Comparison of ENCODE assay signal across 10 cellular contexts in the genomic region with DNA sequence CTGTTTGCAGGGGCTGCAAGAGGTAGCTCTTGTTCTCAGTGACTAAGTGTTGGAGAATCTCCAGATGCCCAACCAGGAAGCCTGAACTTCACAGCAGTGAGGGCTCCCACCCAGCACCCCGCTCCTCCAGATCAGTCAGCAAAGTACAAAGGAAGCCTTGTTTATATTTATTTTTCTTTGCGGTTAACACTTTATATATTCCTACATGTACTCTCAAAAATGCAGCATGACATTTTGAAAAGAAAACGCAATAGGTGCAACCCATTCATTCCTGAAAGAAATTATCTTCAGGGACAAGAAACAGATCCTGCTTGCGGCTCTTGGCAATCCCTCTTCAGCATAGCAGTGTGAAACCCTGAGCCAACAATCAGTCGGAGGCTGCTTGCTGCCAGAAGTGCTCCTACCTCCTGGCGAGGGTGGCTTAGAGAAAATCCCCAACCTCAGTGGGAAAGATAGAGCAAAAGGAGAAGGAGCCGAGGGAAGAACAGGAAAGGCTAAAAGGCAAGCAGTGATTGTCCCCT.
A peak's percentile ranks its signal among the peaks of the same experiment; 100 is the strongest.
DNase-seq lines count a peak whose midpoint lies in the region; ATAC-seq, FAIRE-seq and TF ChIP-seq lines count a peak whose summit lies in the region.
"Had no signal": no experiment of that assay in that cellular context is flagged by ENCODE, and none has a peak within 500 bp of the region (broad histone marks: within the 10 kb centered on the region; RNA-seq: fewer than 3 reads in every experiment).

No MANE protein-coding gene starts in this region.

- ATAC-seq in Right ventricle myocardium superior (ENCODE audit: poor library complexity) (peak; percentile 76), left lung (peak; percentile 65), HG03139 (IDR thresholded peaks at IDR 0.05; ENCODE audit: unreplicated experiment) (no peak), GM18867 (IDR thresholded peaks at IDR 0.05; ENCODE audit: unreplicated experiment) (no peak)

- H3K9me3 ChIP-seq in right atrium auricular region, result no peaks in the 10 kb centered on the region
- H3K9me3 ChIP-seq in breast epithelium, result no peaks in the 10 kb centered on the region
- H3K9me3 ChIP-seq in left lung, result no peaks in the 10 kb centered on the region

- H3K4me1 ChIP-seq in right atrium auricular region (peaks cover 0 to 12% of the 10 kb centered on the region in 2 donors), breast epithelium (peaks cover 0 to 25% of the 10 kb centered on the region in 2 donors), left lung (peaks cover 5% of the 10 kb centered on the region in 2 donors)

- no peak for TF ChIP-seq POLR2A in breast epithelium (IDR thresholded peaks at IDR 0.05)

- FAIRE-seq in urothelium cell line (lab: Jason Lieb, UNC), result no peak

- no peak for TF ChIP-seq CTCF in right atrium auricular region (IDR thresholded peaks at IDR 0.05)
- no peak for TF ChIP-seq CTCF in breast epithelium (IDR thresholded peaks at IDR 0.05)
- no peak for TF ChIP-seq CTCF in left lung (IDR thresholded peaks at IDR 0.05)

- intact Hi-C loops in Right ventricle myocardium superior (cut with DNase I) (loop anchor here (10.0 kb wide), 1 partner anchor 68 kb away; a partner anchor contains a TSS), breast epithelium (cut with DNase I; ENCODE audit: low total_unique reads) (no loop called here), left lung (cut with DNase I) (no loop called here)

- H3K27me3 ChIP-seq in right atrium auricular region (no peaks in the 10 kb centered on the region), breast epithelium (no peaks in the 10 kb centered on the region), left lung (no peaks in the 10 kb centered on the region)

- H3K4me3 ChIP-seq in right atrium auricular region (no peak overlapping the region), breast epithelium (no peak overlapping the region), left lung (no peak overlapping the region)

- no peaks in the 10 kb centered on the region for H3K36me3 ChIP-seq in right atrium auricular region
- H3K36me3 ChIP-seq in breast epithelium, result no peaks in the 10 kb centered on the region
- no peaks in the 10 kb centered on the region for H3K36me3 ChIP-seq in left lung

- H3K27ac ChIP-seq in right atrium auricular region, result no peak overlapping the region
- H3K27ac ChIP-seq in breast epithelium, result peak overlapping the region; percentile 72 to 86
- no peak overlapping the region for H3K27ac ChIP-seq in left lung

- no peak for DNase-seq in Right ventricle myocardium superior
- DNase-seq in right atrium auricular region (ENCODE audit: low spot score), result no peak
- peak in 1 of 2 donors; percentile 65 for DNase-seq in breast epithelium (ENCODE audit: low spot score in 2 of 2)
- no peak for DNase-seq in left lung
- DNase-seq in urothelium cell line (ENCODE audit: low spot score), result peak; percentile 87
- no peak for DNase-seq in activated T-cell treated with anti-CD3 and anti-CD28 coated beads, Interleukin-2, amount 50 U/mL, for 1 hour
- DNase-seq: NCI-H1694 treated with DMSO at 0.1 percent for 48 hours; stimulated activated CD4-positive, alpha-beta T cell treated with anti-CD3 and anti-CD28 coated beads, Interleukin-2, amount 100 ng/mL, for 48 hours had no signal

Comparison
In these comparisons a context has a peak if more than half of its experiments do, and no peak if none do; other contexts are left out.
1. ATAC-seq: peak in Right ventricle myocardium superior (single experiment) and left lung (single experiment); none in HG03139 (single experiment) and GM18867 (single experiment).
2. H3K27ac ChIP-seq: peak in breast epithelium (2 of 2); none in right atrium auricular region (0 of 2) and left lung (0 of 2).